ENCODE assay signal across 11 cellular contexts in genomic region chr7:22732556-22733126, GRCh38. TPM values are rescaled to one million over a fixed set of nuclear protein-coding genes. Genes with fewer than 3 reads are reported as not detected.
DNase-seq lines count a peak whose midpoint lies in the region; ATAC-seq, FAIRE-seq and TF ChIP-seq lines count a peak whose summit lies in the region.
"Had no signal": no experiment of that assay in that cellular context is flagged by ENCODE, and none has a peak within 500 bp of the region (broad histone marks: within the 10 kb centered on the region; RNA-seq: fewer than 3 reads in every experiment).

No MANE protein-coding gene starts in this region.

- TF ChIP-seq CTCF in Calu3 (IDR thresholded peaks at IDR 0.05; ENCODE audit: unreplicated experiment) (peak; percentile 69), activated B cell treated with CpG ODN at 0.5 μM for 24 hours (IDR thresholded peaks at IDR 0.05) (no peak), HepG2 (CRISPR knock-in tag; IDR thresholded peaks at IDR 0.05) (peak; percentile 28; the same call in 1 of the 2 replicates)

- H3K27me3 ChIP-seq in HepG2 (ENCODE audit: control insufficient read depth in 1 of 2, insufficient read depth in 2 of 2, low read length in 2 of 2), result 0 out of 5 replicates have a peak, but pooled peaks cover 0 to 5% of the 10 kb centered on the region in 2 experiments

- 32% methylated on average over 4 of the region's 4 CpGs for WGBS in HepG2 (ENCODE audit: low lambda C conversion rate)

- no peak overlapping the region for H3K9ac ChIP-seq in HepG2 (ENCODE audit: insufficient read depth, low read depth, low read length)
- H3K9ac ChIP-seq: parathyroid adenoma had no signal

- DNase-seq in Calu3 (peak; percentile 67), HPDE6-E6E7 (ENCODE audit: extremely low spot score) (peak; percentile 23), activated B cell treated with CpG ODN at 0.5 μM for 24 hours (no peak), HepG2 (ENCODE audit: low spot score) (no peak)
- no peak for DNase-seq in stimulated activated CD4-positive, alpha-beta T cell treated with anti-CD3 and anti-CD28 coated beads, Interleukin-4, amount 100 ng/mL, for 24 hours
- DNase-seq in activated CD4-positive, alpha-beta T cell treated with anti-CD3 and anti-CD28 coated beads, Interleukin-2, amount 10 ng/mL, durations not matched to agents 24 days and 14 days, result no peak

- CTCF ChIA-PET in Calu3 (lab: Charles Lee) (interaction anchor here (0.6 to 2.8 kb wide), 7 partner anchors 36 to 172 kb away, joined by 3 to 63 read pairs (median 6); no protein-coding TSS in a partner anchor), activated B cell treated with CpG ODN at 0.5 μM for 24 hours (lab: Charles Lee) (interaction anchor here (0.8 to 12.7 kb wide), 10 partner anchors 9 to 323 kb away, joined by 3 to 348 read pairs (median 5); no protein-coding TSS in a partner anchor), HepG2 (lab: Yijun Ruan, JAX; ENCODE audit: low intra/inter-chr PET ratio, low total read pairs) (no interaction called here)

- BruUV-seq in Calu3 (replicated peaks; lab: Mats Ljungman, UMichigan), result no TSS peak
- BruUV-seq in HepG2 (replicated peaks; lab: Mats Ljungman, UMichigan), result no TSS peak

- no peak overlapping the region for H2AFZ ChIP-seq in HepG2 (ENCODE audit: low read length)
- H2AFZ ChIP-seq: parathyroid adenoma had no signal

- intact Hi-C loops in Calu3 (cut with micrococcal nuclease; ENCODE audit: unreplicated experiment), result loop anchor here (1.0 kb wide), 2 partner anchors 172 to 323 kb away; no protein-coding TSS in a partner anchor
- intact Hi-C loops in activated B cell treated with CpG ODN at 0.5 μM for 24 hours (cut with micrococcal nuclease), result no loop called here
- intact Hi-C loops in HepG2 (cut with micrococcal nuclease; ENCODE audit: unreplicated experiment), result no loop called here
- intact Hi-C loops in activated CD4-positive, alpha-beta T cell treated with anti-CD3 and anti-CD28 coated beads, Interleukin-2, amount 10 ng/mL, durations not matched to agents 24 days and 14 days (cut with micrococcal nuclease), result no loop called here

- H3K4me3 ChIP-seq in HepG2 (replicated peaks in 1 of 3; ENCODE audit: insufficient read depth in 1 of 3, low read depth in 2 of 3, low read length in 3 of 3), result no peak overlapping the region

- POLR2A ChIA-PET in activated B cell treated with CpG ODN at 0.5 μM for 24 hours (lab: Charles Lee) (interaction anchor here (1.0 to 3.1 kb wide), 4 partner anchors 71 to 172 kb away, joined by 4 to 17 read pairs (median 7); no protein-coding TSS in a partner anchor), HepG2 (lab: Yijun Ruan, JAX) (no interaction called here)

- no peaks in the 10 kb centered on the region for H4K20me1 ChIP-seq in HepG2 (ENCODE audit: insufficient read depth, low read length)

- no peaks in the 10 kb centered on the region for H3K9me3 ChIP-seq in HepG2 (ENCODE audit: low read length)

- H3K9me3 Mint-ChIP-seq in Calu3 (ENCODE audit: low read depth, unreplicated experiment) (no peaks in the 10 kb centered on the region), activated B cell treated with CpG ODN at 0.5 μM for 24 hours (peaks cover 9% of the 10 kb centered on the region)
- no peaks in the 10 kb centered on the region for H3K9me3 Mint-ChIP-seq in activated CD4-positive, alpha-beta T cell treated with anti-CD3 and anti-CD28 coated beads, Interleukin-2, amount 10 ng/mL, durations not matched to agents 24 days and 14 days

- H3K4me1 Mint-ChIP-seq in Calu3 (ENCODE audit: low read depth, unreplicated experiment), result peaks cover 20% of the 10 kb centered on the region
- H3K4me1 Mint-ChIP-seq in activated B cell treated with CpG ODN at 0.5 μM for 24 hours, result peaks cover 40% of the 10 kb centered on the region
- H3K4me1 Mint-ChIP-seq in activated CD4-positive, alpha-beta T cell treated with anti-CD3 and anti-CD28 coated beads, Interleukin-2, amount 10 ng/mL, durations not matched to agents 24 days and 14 days, result peaks cover 12% of the 10 kb centered on the region

- ATAC-seq in activated B cell treated with CpG ODN at 0.5 μM for 24 hours (ENCODE audit: low read depth) (peak; percentile 61), HepG2 (peak; percentile 61; the same call in 2 of the 3 replicates), HG03108 (IDR thresholded peaks at IDR 0.05; ENCODE audit: unreplicated experiment) (no peak), HG03135 (IDR thresholded peaks at IDR 0.05; ENCODE audit: unreplicated experiment) (no peak)

- H3K36me3 ChIP-seq in HepG2 (replicated peaks in 1 of 2; ENCODE audit: control insufficient read depth in 1 of 2, insufficient read depth in 2 of 2, low read length in 2 of 2), result no peaks in the 10 kb centered on the region

- no peak for FAIRE-seq in HepG2 (lab: Jason Lieb, UNC)

- H3K4me3 Mint-ChIP-seq in Calu3 (ENCODE audit: low read depth, unreplicated experiment) (no peak overlapping the region), activated B cell treated with CpG ODN at 0.5 μM for 24 hours (no peak overlapping the region)
- no peak overlapping the region for H3K4me3 Mint-ChIP-seq in activated CD4-positive, alpha-beta T cell treated with anti-CD3 and anti-CD28 coated beads, Interleukin-2, amount 10 ng/mL, durations not matched to agents 24 days and 14 days
- H3K4me3 Mint-ChIP-seq: activated naive CD4-positive, alpha-beta T cell treated with anti-CD3 and anti-CD28 coated beads, Interleukin-2, amount 50 U/mL, for 24 hours had no signal

- H3K36me3 Mint-ChIP-seq in Calu3 (ENCODE audit: insufficient read depth, unreplicated experiment), result peaks cover 9% of the 10 kb centered on the region
- H3K36me3 Mint-ChIP-seq in activated B cell treated with CpG ODN at 0.5 μM for 24 hours (ENCODE audit: low read depth), result peaks cover 42% of the 10 kb centered on the region
- no peaks in the 10 kb centered on the region for H3K36me3 Mint-ChIP-seq in activated CD4-positive, alpha-beta T cell treated with anti-CD3 and anti-CD28 coated beads, Interleukin-2, amount 10 ng/mL, durations not matched to agents 24 days and 14 days (ENCODE audit: low read depth)

- TF ChIP-seq EP300 in HepG2 (IDR thresholded peaks at IDR 0.05; ENCODE audit: low read depth in 2 of 2, low read length in 2 of 2) (no peak), HepG2 (CRISPR knock-in tag; IDR thresholded peaks at IDR 0.05; ENCODE audit: borderline replicate concordance) (no peak)

- H3K79me2 ChIP-seq in HepG2 (ENCODE audit: insufficient read depth, low read length), result no peaks in the 10 kb centered on the region
- H3K79me2 ChIP-seq: parathyroid adenoma had no signal

- H3K27ac ChIP-seq in HepG2 (ENCODE audit: extremely low read length, insufficient read depth, low read length), result no peak overlapping the region
- H3K27ac ChIP-seq: parathyroid adenoma had no signal

- H3K27me3 Mint-ChIP-seq in Calu3 (ENCODE audit: unreplicated experiment) (peaks cover 15% of the 10 kb centered on the region), activated B cell treated with CpG ODN at 0.5 μM for 24 hours (no peaks in the 10 kb centered on the region)
- peaks cover 45% of the 10 kb centered on the region for H3K27me3 Mint-ChIP-seq in activated CD4-positive, alpha-beta T cell treated with anti-CD3 and anti-CD28 coated beads, Interleukin-2, amount 10 ng/mL, durations not matched to agents 24 days and 14 days

- in situ Hi-C loops in HepG2 (cut with HindIII; ENCODE audit: extremely low pct_ligation_motif_present, low pct_unique_long_range_greater_than_20kb), result no loop called here

- H3K4me1 ChIP-seq in HepG2 (ENCODE audit: insufficient read depth, low read length), result no peaks in the 10 kb centered on the region
- H3K4me1 ChIP-seq: parathyroid adenoma had no signal

- TF ChIP-seq RAD21 in HepG2 (CRISPR knock-in tag; IDR thresholded peaks at IDR 0.05), result no peak

- H3K4me2 ChIP-seq in HepG2 (ENCODE audit: low read depth, low read length), result no peak overlapping the region

- no peak for TF ChIP-seq POLR2A in HepG2 (IDR thresholded peaks at IDR 0.05; ENCODE audit: insufficient read depth in 1 of 2, low read depth in 2 of 2, low read length in 2 of 2)

- no peak overlapping the region for H3K27ac Mint-ChIP-seq in Calu3 (ENCODE audit: unreplicated experiment)
- no peak overlapping the region for H3K27ac Mint-ChIP-seq in activated B cell treated with CpG ODN at 0.5 μM for 24 hours
- no peak overlapping the region for H3K27ac Mint-ChIP-seq in activated CD4-positive, alpha-beta T cell treated with anti-CD3 and anti-CD28 coated beads, Interleukin-2, amount 10 ng/mL, durations not matched to agents 24 days and 14 days
- H3K27ac Mint-ChIP-seq: activated naive CD4-positive, alpha-beta T cell treated with anti-CD3 and anti-CD28 coated beads, Interleukin-2, amount 50 U/mL, for 24 hours had no signal

TF ChIP-seq in HepG2, 621 proteins besides CTCF, POLR2A, EP300 and RAD21 (continues in another document):
- TF ChIP-seq SMC3 (IDR thresholded peaks at IDR 0.05; ENCODE audit: low read length) (peak; percentile 27; the same call in 1 of the 2 replicates), STAG1 (CRISPR knock-in tag; IDR thresholded peaks at IDR 0.05) (peak; percentile 33)

RNA-seq across cellular contexts. Expression of gene IL6, which starts 5.6 kb away (rescaled TPM):
- total RNA-seq in Calu3 (2022), result 20.7 and 25.5 TPM in 2 replicates
- total RNA-seq in activated B cell treated with CpG ODN at 0.5 μM for 24 hours, result 64.4 and 72.3 TPM in 2 replicates
- not detected in 2 replicates for total RNA-seq in HepG2 (2016; rRNA removed; fragmentation: Illumina TruSeq; extraction: Trizol)
- not detected in 2 replicates for total RNA-seq in HepG2 (2016; cell fraction: cytosol; rRNA removed; fragmentation: Illumina TruSeq; extraction: Trizol; ENCODE audit: low read depth)
- total RNA-seq in HepG2 (2016; cell fraction: insoluble cytoplasmic fraction; rRNA removed; fragmentation: Illumina TruSeq; extraction: Trizol), result not detected in 2 replicates
- not detected in 2 replicates for total RNA-seq in HepG2 (2016; cell fraction: membrane; rRNA removed; fragmentation: Illumina TruSeq; extraction: Trizol)
- total RNA-seq in HepG2 (2016; cell fraction: nucleus; rRNA removed; fragmentation: Illumina TruSeq; extraction: Trizol), result not detected in 2 replicates
- not detected in 2 replicates for polyA plus RNA-seq in HepG2 (2011; rRNA removed)
- polyA plus RNA-seq in HepG2 (2011; cell fraction: cytosol; rRNA removed), result not detected in 2 replicates
- not detected in 2 replicates for polyA plus RNA-seq in HepG2 (2011; cell fraction: nucleus; rRNA removed)
- polyA plus RNA-seq in HepG2 (2012), result not detected in 2 replicates
- polyA plus RNA-seq in HepG2 (2016; cell fraction: cytosol; fragmentation: Illumina TruSeq; extraction: Trizol; ENCODE audit: low read depth), result not detected in 2 replicates
- not detected in 2 replicates for polyA plus RNA-seq in HepG2 (2016; cell fraction: insoluble cytoplasmic fraction; fragmentation: Illumina TruSeq; extraction: Trizol; ENCODE audit: low read depth)
- polyA plus RNA-seq in HepG2 (2016; cell fraction: membrane; fragmentation: Illumina TruSeq; extraction: Trizol; ENCODE audit: low read depth), result not detected in 2 replicates
- polyA plus RNA-seq in HepG2 (2016; cell fraction: nucleus; fragmentation: Illumina TruSeq; extraction: Trizol; ENCODE audit: insufficient read depth, low read depth), result not detected in 2 replicates
- polyA minus RNA-seq in HepG2 (2011; rRNA and poly(A)+ RNA removed; ENCODE audit: low replicate concordance), result 3.8 TPM in 1 of 2 replicates, not detected in the other
- not detected in 2 replicates for polyA minus RNA-seq in HepG2 (2011; cell fraction: cytosol; rRNA and poly(A)+ RNA removed)
- not detected in 2 replicates for polyA minus RNA-seq in HepG2 (2011; cell fraction: nucleus; rRNA and poly(A)+ RNA removed)
- 0.35 and 0.64 TPM in 2 replicates for total RNA-seq in activated CD4-positive, alpha-beta T cell treated with anti-CD3 and anti-CD28 coated beads, Interleukin-2, amount 10 ng/mL, durations not matched to agents 24 days and 14 days
- total RNA-seq: LHCN-M2 had no signal

Comparison
In these comparisons a context has a peak if more than half of its experiments do, and no peak if none do; other contexts are left out.
1. DNase-seq: peak in Calu3 (single experiment) and HPDE6-E6E7 (single experiment); none in activated B cell treated with CpG ODN at 0.5 μM for 24 hours (single experiment), HepG2 (single experiment), stimulated activated CD4-positive, alpha-beta T cell treated with anti-CD3 and anti-CD28 coated beads, Interleukin-4, amount 100 ng/mL, for 24 hours (single experiment) and activated CD4-positive, alpha-beta T cell treated with anti-CD3 and anti-CD28 coated beads, Interleukin-2, amount 10 ng/mL, durations not matched to agents 24 days and 14 days (single experiment).
2. ATAC-seq: peak in activated B cell treated with CpG ODN at 0.5 μM for 24 hours (single experiment) and HepG2 (single experiment); none in HG03108 (single experiment) and HG03135 (single experiment).
3. RNA of gene IL6, which starts 5.6 kb away (total RNA-seq): 64.4 to 72.3 TPM in activated B cell treated with CpG ODN at 0.5 μM for 24 hours and 20.7 to 25.5 TPM in Calu3; 0.35 to 0.64 TPM in activated CD4-positive, alpha-beta T cell treated with anti-CD3 and anti-CD28 coated beads, Interleukin-2, amount 10 ng/mL, durations not matched to agents 24 days and 14 days and not detected in HepG2; every median in the first group is over 10 times any median in the second.